Comparison of ENCODE assay signal across 1 cellular context in genomic region chr19:57747472-57747807, GRCh38.
TF ChIP-seq lines count a peak whose summit lies in the region.

No MANE protein-coding gene starts in this region.

TF ChIP-seq in H1, 55 proteins besides CTCF, POLR2A, EP300 and RAD21 (continued from another document):
- TF ChIP-seq BCL11A (IDR thresholded peaks at IDR 0.05; ENCODE audit: low read depth in 2 of 2, low read length in 2 of 2), result no peak
- no peak for TF ChIP-seq TEAD4 (IDR thresholded peaks at IDR 0.05; ENCODE audit: low read depth, low read length)
- TF ChIP-seq BRCA1 (IDR thresholded peaks at IDR 0.05; ENCODE audit: low read depth, low read length), result no peak
- no peak for TF ChIP-seq FOSL1 (IDR thresholded peaks at IDR 0.05; ENCODE audit: insufficient read depth, low read depth, low read length)
- no peak for TF ChIP-seq ASH2L (IDR thresholded peaks at IDR 0.05; ENCODE audit: low read length)
- no peak for TF ChIP-seq CREB1 (IDR thresholded peaks at IDR 0.05)
- no peak for TF ChIP-seq KDM5A (IDR thresholded peaks at IDR 0.05; ENCODE audit: low read length)
- no peak for TF ChIP-seq JUND (IDR thresholded peaks at IDR 0.05; ENCODE audit: low read length)
- TF ChIP-seq KDM4A (IDR thresholded peaks at IDR 0.05; ENCODE audit: low read depth, low read length, severe bottlenecking), result no peak
- no peak for TF ChIP-seq PHF8 (conservative IDR thresholded peaks at IDR 0.05; ENCODE audit: low read depth, low read length)
- no peak for TF ChIP-seq CHD2 (IDR thresholded peaks at IDR 0.05; ENCODE audit: low read length)
- no peak for TF ChIP-seq EGR1 (IDR thresholded peaks at IDR 0.05; ENCODE audit: borderline replicate concordance, low read depth, low read length)
- TF ChIP-seq CBX8 (IDR thresholded peaks at IDR 0.05; ENCODE audit: borderline replicate concordance, low read depth, low read length), result no peak
- TF ChIP-seq SIRT6 (IDR thresholded peaks at IDR 0.05; ENCODE audit: low read length), result no peak
- no peak for TF ChIP-seq SRF (IDR thresholded peaks at IDR 0.05; ENCODE audit: low read depth, low read length)
- TF ChIP-seq YY1 (IDR thresholded peaks at IDR 0.05; ENCODE audit: low read depth, low read length), result no peak
- no peak for TF ChIP-seq TAF7 (optimal IDR thresholded peaks at IDR 0.05; ENCODE audit: borderline replicate concordance, low read depth, low read length)
- TF ChIP-seq CBX5 (IDR thresholded peaks at IDR 0.05; ENCODE audit: low read depth, low read length), result no peak
